Comparison of ENCODE assay signal across 15 cellular contexts in genomic region chr17:37221865-37222264, GRCh38.
A peak's percentile ranks its signal among the peaks of the same experiment; 100 is the strongest.
DNase-seq lines count a peak whose midpoint lies in the region; ATAC-seq, FAIRE-seq and TF ChIP-seq lines count a peak whose summit lies in the region.
"Had no signal": no experiment of that assay in that cellular context is flagged by ENCODE, and none has a peak within 500 bp of the region (broad histone marks: within the 10 kb centered on the region; RNA-seq: fewer than 3 reads in every experiment).

No MANE protein-coding gene starts in this region.

- no peaks in the 10 kb centered on the region for H3K27me3 Mint-ChIP-seq in activated naive CD8-positive, alpha-beta T cell treated with anti-CD3 and anti-CD28 coated beads for 36 hours
- H3K27me3 Mint-ChIP-seq in activated naive CD8-positive, alpha-beta T cell treated with anti-CD3 and anti-CD28 coated beads, Interleukin-2, amount 50 U/mL, for 24 hours = no peaks in the 10 kb centered on the region
- H3K27me3 Mint-ChIP-seq in astrocyte (ENCODE audit: low read depth, unreplicated experiment) = no peaks in the 10 kb centered on the region
- H3K27me3 Mint-ChIP-seq in stimulated activated naive B cell treated with anti-CD40 and anti-IgM and Interleukin-4, amounts not matched to agents 10 μg/mL and 1 μg/mL and 100 μg/mL, for 72 hours = no peaks in the 10 kb centered on the region

- H3K27ac ChIP-seq in astrocyte (ENCODE audit: low read depth, low read length) = no peak overlapping the region
- H3K27ac ChIP-seq: 22Rv1, SK-N-MC had no signal

- no peak overlapping the region for H2AFZ ChIP-seq in astrocyte (ENCODE audit: low read depth, low read length)

- H3K9ac ChIP-seq in astrocyte (ENCODE audit: low read length) = no peak overlapping the region

- H3K4me3 ChIP-seq in astrocyte (ENCODE audit: insufficient read depth, low read depth, low read length) = no peak overlapping the region
- no peak overlapping the region for H3K4me3 ChIP-seq in fibroblast of villous mesenchyme (ENCODE audit: low read depth, low read length)
- H3K4me3 ChIP-seq: GM12878, SK-N-MC had no signal

- DNase-seq in activated naive CD8-positive, alpha-beta T cell treated with anti-CD3 and anti-CD28 coated beads for 36 hours = no peak
- no peak for DNase-seq in activated naive CD8-positive, alpha-beta T cell treated with anti-CD3 and anti-CD28 coated beads, Interleukin-2, amount 50 U/mL, for 24 hours
- DNase-seq in astrocyte (ENCODE audit: low read depth) (no peak), fibroblast of villous mesenchyme (ENCODE audit: low read depth) (no peak), NCI-H1694 (lab: John Stamatoyannopoulos, UW) (no peak), NOMO-1 treated with DMSO at 0.1 percent for 48 hours (lab: John Stamatoyannopoulos, UW; ENCODE audit: unreplicated experiment) (no peak)
- no peak for DNase-seq in activated CD4-positive, alpha-beta T cell treated with anti-CD3 and anti-CD28 coated beads, Interleukin-2, amount 50 U/mL, for 4 hours
- no peak for DNase-seq in stimulated activated naive B cell treated with anti-CD40 and anti-IgM and Interleukin-4, amounts not matched to agents 10 μg/mL and 1 μg/mL and 100 μg/mL, for 72 hours
- DNase-seq: DMS79, KBM-7, NCI-H1092, NCI-H2107 had no signal

- no peak for FAIRE-seq in astrocyte (lab: Jason Lieb, UNC)
- FAIRE-seq: GM12878 had no signal

- peaks cover 10% of the 10 kb centered on the region for H3K36me3 Mint-ChIP-seq in activated naive CD8-positive, alpha-beta T cell treated with anti-CD3 and anti-CD28 coated beads for 36 hours
- peaks cover 43% of the 10 kb centered on the region for H3K36me3 Mint-ChIP-seq in activated naive CD8-positive, alpha-beta T cell treated with anti-CD3 and anti-CD28 coated beads, Interleukin-2, amount 50 U/mL, for 24 hours (ENCODE audit: low read depth)
- peaks cover 6% of the 10 kb centered on the region for H3K36me3 Mint-ChIP-seq in astrocyte (ENCODE audit: low read depth, unreplicated experiment)
- H3K36me3 Mint-ChIP-seq in stimulated activated naive B cell treated with anti-CD40 and anti-IgM and Interleukin-4, amounts not matched to agents 10 μg/mL and 1 μg/mL and 100 μg/mL, for 72 hours = peaks cover 24 to 47% of the 10 kb centered on the region in 2 donors

- H3K4me1 Mint-ChIP-seq in activated naive CD8-positive, alpha-beta T cell treated with anti-CD3 and anti-CD28 coated beads for 36 hours = peaks cover 6% of the 10 kb centered on the region
- peaks cover 3% of the 10 kb centered on the region for H3K4me1 Mint-ChIP-seq in activated naive CD8-positive, alpha-beta T cell treated with anti-CD3 and anti-CD28 coated beads, Interleukin-2, amount 50 U/mL, for 24 hours
- peaks cover 16% of the 10 kb centered on the region for H3K4me1 Mint-ChIP-seq in astrocyte (ENCODE audit: low read depth, unreplicated experiment)
- no peaks in the 10 kb centered on the region for H3K4me1 Mint-ChIP-seq in stimulated activated naive B cell treated with anti-CD40 and anti-IgM and Interleukin-4, amounts not matched to agents 10 μg/mL and 1 μg/mL and 100 μg/mL, for 72 hours

- H3K27ac Mint-ChIP-seq in activated naive CD8-positive, alpha-beta T cell treated with anti-CD3 and anti-CD28 coated beads for 36 hours = peak overlapping the region; percentile 66
- no peak overlapping the region for H3K27ac Mint-ChIP-seq in activated naive CD8-positive, alpha-beta T cell treated with anti-CD3 and anti-CD28 coated beads, Interleukin-2, amount 50 U/mL, for 24 hours
- no peak overlapping the region for H3K27ac Mint-ChIP-seq in astrocyte (ENCODE audit: unreplicated experiment)
- no peak overlapping the region for H3K27ac Mint-ChIP-seq in stimulated activated naive B cell treated with anti-CD40 and anti-IgM and Interleukin-4, amounts not matched to agents 10 μg/mL and 1 μg/mL and 100 μg/mL, for 72 hours

- H3K9me3 Mint-ChIP-seq in activated naive CD8-positive, alpha-beta T cell treated with anti-CD3 and anti-CD28 coated beads for 36 hours = no peaks in the 10 kb centered on the region
- H3K9me3 Mint-ChIP-seq in activated naive CD8-positive, alpha-beta T cell treated with anti-CD3 and anti-CD28 coated beads, Interleukin-2, amount 50 U/mL, for 24 hours = no peaks in the 10 kb centered on the region
- no peaks in the 10 kb centered on the region for H3K9me3 Mint-ChIP-seq in astrocyte (ENCODE audit: unreplicated experiment)
- no peaks in the 10 kb centered on the region for H3K9me3 Mint-ChIP-seq in stimulated activated naive B cell treated with anti-CD40 and anti-IgM and Interleukin-4, amounts not matched to agents 10 μg/mL and 1 μg/mL and 100 μg/mL, for 72 hours

- no peaks in the 10 kb centered on the region for H3K4me1 ChIP-seq in astrocyte (ENCODE audit: insufficient read depth, low read length)

- no peak for ATAC-seq in activated naive CD8-positive, alpha-beta T cell treated with anti-CD3 and anti-CD28 coated beads, Interleukin-2, amount 50 U/mL, for 24 hours
- no peak for ATAC-seq in stimulated activated naive B cell treated with anti-CD40 and anti-IgM and Interleukin-4, amounts not matched to agents 10 μg/mL and 1 μg/mL and 100 μg/mL, for 72 hours (replicated peaks)
- ATAC-seq: GM12878 had no signal

- no peak overlapping the region for H3K4me2 ChIP-seq in astrocyte (ENCODE audit: low read length)

- no peak overlapping the region for H3K4me3 Mint-ChIP-seq in activated naive CD8-positive, alpha-beta T cell treated with anti-CD3 and anti-CD28 coated beads for 36 hours
- no peak overlapping the region for H3K4me3 Mint-ChIP-seq in activated naive CD8-positive, alpha-beta T cell treated with anti-CD3 and anti-CD28 coated beads, Interleukin-2, amount 50 U/mL, for 24 hours
- H3K4me3 Mint-ChIP-seq in astrocyte (ENCODE audit: unreplicated experiment) = no peak overlapping the region
- no peak overlapping the region for H3K4me3 Mint-ChIP-seq in stimulated activated naive B cell treated with anti-CD40 and anti-IgM and Interleukin-4, amounts not matched to agents 10 μg/mL and 1 μg/mL and 100 μg/mL, for 72 hours

- peaks cover 14% of the 10 kb centered on the region for H3K36me3 ChIP-seq in astrocyte (ENCODE audit: insufficient read depth, low read length)

- no peaks in the 10 kb centered on the region for H3K9me3 ChIP-seq in astrocyte (ENCODE audit: insufficient read depth, low read depth, low read length)

- H4K20me1 ChIP-seq in astrocyte (ENCODE audit: insufficient read depth, low read length) = no peaks in the 10 kb centered on the region

- no peaks in the 10 kb centered on the region for H3K79me2 ChIP-seq in astrocyte (ENCODE audit: insufficient read depth, low read length)

- H3K27me3 ChIP-seq in astrocyte (ENCODE audit: insufficient read depth, low read length) = no peaks in the 10 kb centered on the region

- TF ChIP-seq CTCF in astrocyte (IDR thresholded peaks at IDR 0.05; ENCODE audit: insufficient read depth, low read depth, low read length) = peak; percentile 18
- peak; percentile 7 for TF ChIP-seq CTCF in fibroblast of villous mesenchyme (IDR thresholded peaks at IDR 0.05; ENCODE audit: insufficient read depth, low read depth, low read length)
